Comparison of ENCODE assay signal across 8 cellular contexts in genomic region chr15:88465633-88466219, GRCh38. TPM values are rescaled to one million over a fixed set of nuclear protein-coding genes. Genes with fewer than 3 reads are reported as not detected.
DNase-seq lines count a peak whose midpoint lies in the region; ATAC-seq and TF ChIP-seq lines count a peak whose summit lies in the region.

No MANE protein-coding gene starts in this region.

- no peak for TF ChIP-seq CTCF in HFF-Myc (IDR thresholded peaks at IDR 0.05; ENCODE audit: low read depth, low read length, missing control alignments)

- H3K4me1 Mint-ChIP-seq in activated CD4-positive, alpha-beta memory T cell treated with anti-CD3 and anti-CD28 coated beads, Interleukin-2, amount 10 ng/mL, durations not matched to agents 7 days and 5 days = peaks cover 36% of the 10 kb centered on the region

- CTCF ChIA-PET in activated CD4-positive, alpha-beta memory T cell treated with anti-CD3 and anti-CD28 coated beads, Interleukin-2, amount 10 ng/mL, durations not matched to agents 7 days and 5 days (lab: Charles Lee) = interaction anchor here (1.3 to 5.3 kb wide), 3 partner anchors 10 to 369 kb away, joined by 3 to 30 read pairs (median 17); no protein-coding TSS in a partner anchor

- H3K36me3 Mint-ChIP-seq in activated CD4-positive, alpha-beta memory T cell treated with anti-CD3 and anti-CD28 coated beads, Interleukin-2, amount 10 ng/mL, durations not matched to agents 7 days and 5 days (ENCODE audit: low read depth) = peaks cover 27% of the 10 kb centered on the region

- in situ Hi-C loops in ACHN (cut with HindIII; ENCODE audit: low pct_ligation_motif_present, low pct_unique_long_range_greater_than_20kb, low sequenced_read_pairs) = no loop called here

- peak; percentile 24 for DNase-seq in ACHN
- DNase-seq in HFF-Myc (ENCODE audit: extremely low read depth, low read depth) = no peak
- no peak for DNase-seq in activated CD4-positive, alpha-beta memory T cell treated with anti-CD3 and anti-CD28 coated beads, Interleukin-2, amount 10 ng/mL, durations not matched to agents 7 days and 5 days
- peak; percentile 65 for DNase-seq in islet precursor cell
- DNase-seq in mucosa of gallbladder (ENCODE audit: low spot score) = no peak
- DNase-seq in effector CD4-positive, alpha-beta T cell = no peak

- ATAC-seq in HG02885 (IDR thresholded peaks at IDR 0.05; ENCODE audit: poor library complexity, unreplicated experiment) (no peak), GM21576 (IDR thresholded peaks at IDR 0.05; ENCODE audit: unreplicated experiment) (no peak)

- H3K27me3 Mint-ChIP-seq in activated CD4-positive, alpha-beta memory T cell treated with anti-CD3 and anti-CD28 coated beads, Interleukin-2, amount 10 ng/mL, durations not matched to agents 7 days and 5 days = no peaks in the 10 kb centered on the region

- H3K27ac Mint-ChIP-seq in activated CD4-positive, alpha-beta memory T cell treated with anti-CD3 and anti-CD28 coated beads, Interleukin-2, amount 10 ng/mL, durations not matched to agents 7 days and 5 days = no peak overlapping the region

- peak overlapping the region; percentile 87 for H3K4me3 Mint-ChIP-seq in activated CD4-positive, alpha-beta memory T cell treated with anti-CD3 and anti-CD28 coated beads, Interleukin-2, amount 10 ng/mL, durations not matched to agents 7 days and 5 days

- no peaks in the 10 kb centered on the region for H3K9me3 Mint-ChIP-seq in activated CD4-positive, alpha-beta memory T cell treated with anti-CD3 and anti-CD28 coated beads, Interleukin-2, amount 10 ng/mL, durations not matched to agents 7 days and 5 days

- peak overlapping the region; percentile 72; the same call in 1 of the 2 replicates for H3K4me3 ChIP-seq in HFF-Myc (replicated peaks; ENCODE audit: low read depth, low read length)

- POLR2A ChIA-PET in activated CD4-positive, alpha-beta memory T cell treated with anti-CD3 and anti-CD28 coated beads, Interleukin-2, amount 10 ng/mL, durations not matched to agents 7 days and 5 days (lab: Charles Lee) = interaction anchor here (0.9 to 1.5 kb wide), 2 partner anchors 9 to 165 kb away, joined by 4 read pairs; no protein-coding TSS in a partner anchor

RNA-seq across cellular contexts. Expression of gene MRPL46, which starts 1.5 kb away (rescaled TPM):
- 10 to 100 TPM; 20.3 to 23.9 TPM for total RNA-seq in activated CD4-positive, alpha-beta memory T cell treated with anti-CD3 and anti-CD28 coated beads, Interleukin-2, amount 10 ng/mL, durations not matched to agents 7 days and 5 days
- total RNA-seq in mucosa of gallbladder = 17.5 TPM

RNA-seq across cellular contexts. Expression of gene MRPS11, which starts 1.8 kb away (rescaled TPM):
- 10 to 100 TPM; 48.5 to 50.3 TPM for total RNA-seq in activated CD4-positive, alpha-beta memory T cell treated with anti-CD3 and anti-CD28 coated beads, Interleukin-2, amount 10 ng/mL, durations not matched to agents 7 days and 5 days
- total RNA-seq in mucosa of gallbladder = 44.0 TPM

Comparison
In these comparisons a context has a peak if more than half of its experiments do, and no peak if none do; other contexts are left out.
1. DNase-seq: peak in ACHN (single experiment) and islet precursor cell (single experiment); none in HFF-Myc (single experiment), activated CD4-positive, alpha-beta memory T cell treated with anti-CD3 and anti-CD28 coated beads, Interleukin-2, amount 10 ng/mL, durations not matched to agents 7 days and 5 days (single experiment), mucosa of gallbladder (single experiment) and effector CD4-positive, alpha-beta T cell (single experiment).